ENCODE assay signal across 11 cellular contexts in genomic region chr10:67976292-67977245, GRCh38.
DNase-seq lines count a peak whose midpoint lies in the region; ATAC-seq and TF ChIP-seq lines count a peak whose summit lies in the region.
"Had no signal": no experiment of that assay in that cellular context is flagged by ENCODE, and none has a peak within 500 bp of the region (broad histone marks: within the 10 kb centered on the region; RNA-seq: fewer than 3 reads in every experiment).

No MANE protein-coding gene starts in this region.

- H3K27me3 Mint-ChIP-seq in neural progenitor cell (ENCODE audit: insufficient read depth, low read depth) (no peaks in the 10 kb centered on the region), MCF 10A (ENCODE audit: insufficient read depth, unreplicated experiment) (no peaks in the 10 kb centered on the region)
- H3K27me3 Mint-ChIP-seq: activated naive CD8-positive, alpha-beta T cell treated with anti-CD3 and anti-CD28 coated beads for 36 hours had no signal

- H3K4me1 ChIP-seq in PC-9 (replicated peaks; ENCODE audit: insufficient read depth): peaks cover 20% of the 10 kb centered on the region; the same call in 1 of the 2 replicates
- no peaks in the 10 kb centered on the region for H3K4me1 ChIP-seq in cardiac muscle cell (ENCODE audit: low read depth)
- peaks cover 13% of the 10 kb centered on the region for H3K4me1 ChIP-seq in neural progenitor cell

- H3K4me3 Mint-ChIP-seq in neural progenitor cell: no peak overlapping the region
- H3K4me3 Mint-ChIP-seq in MCF 10A (ENCODE audit: unreplicated experiment): no peak overlapping the region
- H3K4me3 Mint-ChIP-seq: activated naive CD8-positive, alpha-beta T cell treated with anti-CD3 and anti-CD28 coated beads for 36 hours had no signal

- TF ChIP-seq CTCF in PC-9 (conservative IDR thresholded peaks at IDR 0.05) (no peak), cardiac muscle cell (IDR thresholded peaks at IDR 0.05; ENCODE audit: low read depth, low read length) (no peak), neural progenitor cell (IDR thresholded peaks at IDR 0.05) (no peak), MCF 10A (IDR thresholded peaks at IDR 0.05; ENCODE audit: unreplicated experiment) (no peak)

- peaks cover 82% of the 10 kb centered on the region for H3K36me3 ChIP-seq in PC-9 (ENCODE audit: low read depth)
- H3K36me3 ChIP-seq in cardiac muscle cell: peaks cover 28% of the 10 kb centered on the region
- peaks cover 27% of the 10 kb centered on the region for H3K36me3 ChIP-seq in neural progenitor cell

- in situ Hi-C loops in G401 (cut with HindIII; ENCODE audit: low sequenced_read_pairs): no loop called here

- H3K27ac Mint-ChIP-seq in neural progenitor cell (peak overlapping the region; percentile 11), MCF 10A (ENCODE audit: low read depth, unreplicated experiment) (no peak overlapping the region)
- H3K27ac Mint-ChIP-seq: activated naive CD8-positive, alpha-beta T cell treated with anti-CD3 and anti-CD28 coated beads for 36 hours had no signal

- H3K9me2 ChIP-seq in PC-9 (ENCODE audit: insufficient read depth): no peaks in the 10 kb centered on the region

- H4K20me1 ChIP-seq in PC-9 (ENCODE audit: insufficient read depth) (0 out of 2 replicates have a peak, but pooled peaks cover 4% of the 10 kb centered on the region), neural progenitor cell (ENCODE audit: low read depth) (no peaks in the 10 kb centered on the region)

- no peak overlapping the region for H3K9ac ChIP-seq in neural progenitor cell

- H3K79me2 ChIP-seq in PC-9 (ENCODE audit: low read depth) (no peaks in the 10 kb centered on the region; the same call in 1 of the 2 replicates), neural progenitor cell (ENCODE audit: low read depth) (no peaks in the 10 kb centered on the region)

- no TSS peak for BruUV-seq in PC-9 (replicated peaks; lab: Mats Ljungman, UMichigan)
- BruUV-seq in MCF 10A (replicated peaks; lab: Mats Ljungman, UMichigan): no TSS peak

- H3K27me3 ChIP-seq in PC-9 (ENCODE audit: insufficient read depth, low read depth): no peaks in the 10 kb centered on the region
- no peaks in the 10 kb centered on the region for H3K27me3 ChIP-seq in cardiac muscle cell
- H3K27me3 ChIP-seq in neural progenitor cell: no peaks in the 10 kb centered on the region

- H3K4me3 ChIP-seq in PC-9 (no peak overlapping the region), cardiac muscle cell (no peak overlapping the region), neural progenitor cell (no peak overlapping the region)
- H3K4me3 ChIP-seq: skin epidermis had no signal

- no peak overlapping the region for H3K4me2 ChIP-seq in PC-9
- H3K4me2 ChIP-seq in neural progenitor cell: peak overlapping the region; percentile 11

- POLR2A ChIA-PET in PC-9 (lab: Charles Lee; ENCODE audit: unreplicated experiment) (no interaction called here), MCF 10A (lab: Yijun Ruan, JAX) (interaction anchor here (0.8 to 1.1 kb wide), 2 partner anchors 9 to 11 kb away, joined by 3 to 4 read pairs; no protein-coding TSS in a partner anchor)

- DNase-seq in G401 (ENCODE audit: low spot score) (peak; percentile 47), PC-9 (no peak), cardiac muscle cell (ENCODE audit: low read depth in 1 of 2, low spot score in 1 of 2) (peak in 1 of 2 donors; percentile 5), neural progenitor cell (ENCODE audit: low spot score) (peak; percentile 31), NCI-H2081 treated with DMSO at 0.1 percent for 48 hours (lab: John Stamatoyannopoulos, UW) (no peak), dedifferentiated amniotic fluid mesenchymal stem cell (ENCODE audit: extremely low spot score) (no peak), MCF 10A (ENCODE audit: unreplicated experiment) (no peak)
- DNase-seq: activated naive CD8-positive, alpha-beta T cell treated with anti-CD3 and anti-CD28 coated beads for 36 hours; NCI-H1436 had no signal

- peaks cover 44% of the 10 kb centered on the region for H3K36me3 Mint-ChIP-seq in neural progenitor cell
- H3K36me3 Mint-ChIP-seq in MCF 10A (ENCODE audit: insufficient read depth, unreplicated experiment): peaks cover 89% of the 10 kb centered on the region

- H3K9me3 Mint-ChIP-seq in neural progenitor cell: peaks cover 7% of the 10 kb centered on the region
- no peaks in the 10 kb centered on the region for H3K9me3 Mint-ChIP-seq in MCF 10A (ENCODE audit: unreplicated experiment)

- no peaks in the 10 kb centered on the region for H3K4me1 Mint-ChIP-seq in neural progenitor cell
- H3K4me1 Mint-ChIP-seq in MCF 10A (ENCODE audit: insufficient read depth, unreplicated experiment): no peaks in the 10 kb centered on the region

- H3F3A ChIP-seq in PC-9 (ENCODE audit: insufficient read depth, low read depth) (peaks cover 39% of the 10 kb centered on the region; the same call in 1 of the 2 replicates), neural progenitor cell (ENCODE audit: low read depth) (peaks cover 13% of the 10 kb centered on the region)

- 0 out of 2 replicates have a peak overlapping the region, but pooled peaks have one; percentile 4 for H3K27ac ChIP-seq in PC-9
- peak overlapping the region; percentile 10 for H3K27ac ChIP-seq in cardiac muscle cell
- peak overlapping the region; percentile 57 for H3K27ac ChIP-seq in neural progenitor cell
- H3K27ac ChIP-seq: skin epidermis had no signal

- no peak overlapping the region for H2AFZ ChIP-seq in PC-9
- no peak overlapping the region for H2AFZ ChIP-seq in neural progenitor cell (replicated peaks)

- intact Hi-C loops in PC-9 (cut with micrococcal nuclease; ENCODE audit: unreplicated experiment): no loop called here
- intact Hi-C loops in MCF 10A (cut with micrococcal nuclease): no loop called here

- ATAC-seq in SK-N-SH treated with all-trans-retinoic acid at 6 μM for 48 hours: no peak; the same call in 2 of the 3 replicates

- CTCF ChIA-PET in PC-9 (lab: Charles Lee) (no interaction called here), MCF 10A (lab: Yijun Ruan, JAX) (interaction anchor here (0.6 to 1.1 kb wide), 3 partner anchors 122 to 785 kb away, joined by 3 to 4 read pairs (median 3); no protein-coding TSS in a partner anchor)

- H3K9me3 ChIP-seq in PC-9 (ENCODE audit: insufficient read depth, low read depth) (no peaks in the 10 kb centered on the region; the same call in 1 of the 2 replicates), cardiac muscle cell (ENCODE audit: low read depth) (no peaks in the 10 kb centered on the region), neural progenitor cell (ENCODE audit: low read depth) (peaks cover 3% of the 10 kb centered on the region)

TF ChIP-seq in SK-N-SH treated with all-trans-retinoic acid at 6 μM for 48 hours, 23 proteins besides CTCF, POLR2A, EP300 and RAD21 (continues in another document):
- TF ChIP-seq TCF4 (CRISPR knock-in tag; IDR thresholded peaks at IDR 0.05; ENCODE audit: borderline replicate concordance) (no peak), SNAI2 (CRISPR knock-in tag; IDR thresholded peaks at IDR 0.05) (no peak), POU6F1 (CRISPR knock-in tag; IDR thresholded peaks at IDR 0.05; ENCODE audit: borderline replicate concordance, low read depth) (no peak), OSR1 (CRISPR knock-in tag; IDR thresholded peaks at IDR 0.05) (no peak), ISL1 (CRISPR knock-in tag; IDR thresholded peaks at IDR 0.05) (no peak), ZNF565 (CRISPR knock-in tag; conservative IDR thresholded peaks at IDR 0.05; ENCODE audit: low read depth) (no peak), PPARA (CRISPR knock-in tag; IDR thresholded peaks at IDR 0.05; ENCODE audit: borderline replicate concordance) (no peak), TOX (CRISPR knock-in tag; IDR thresholded peaks at IDR 0.05; ENCODE audit: borderline replicate concordance) (no peak), ZFP3 (CRISPR knock-in tag; IDR thresholded peaks at IDR 0.05) (no peak), ZNF8 (CRISPR knock-in tag; IDR thresholded peaks at IDR 0.05) (no peak), RARB (CRISPR knock-in tag; IDR thresholded peaks at IDR 0.05) (no peak), ZFP30 (CRISPR knock-in tag; IDR thresholded peaks at IDR 0.05) (no peak)
- TF ChIP-seq, protein P1, sequence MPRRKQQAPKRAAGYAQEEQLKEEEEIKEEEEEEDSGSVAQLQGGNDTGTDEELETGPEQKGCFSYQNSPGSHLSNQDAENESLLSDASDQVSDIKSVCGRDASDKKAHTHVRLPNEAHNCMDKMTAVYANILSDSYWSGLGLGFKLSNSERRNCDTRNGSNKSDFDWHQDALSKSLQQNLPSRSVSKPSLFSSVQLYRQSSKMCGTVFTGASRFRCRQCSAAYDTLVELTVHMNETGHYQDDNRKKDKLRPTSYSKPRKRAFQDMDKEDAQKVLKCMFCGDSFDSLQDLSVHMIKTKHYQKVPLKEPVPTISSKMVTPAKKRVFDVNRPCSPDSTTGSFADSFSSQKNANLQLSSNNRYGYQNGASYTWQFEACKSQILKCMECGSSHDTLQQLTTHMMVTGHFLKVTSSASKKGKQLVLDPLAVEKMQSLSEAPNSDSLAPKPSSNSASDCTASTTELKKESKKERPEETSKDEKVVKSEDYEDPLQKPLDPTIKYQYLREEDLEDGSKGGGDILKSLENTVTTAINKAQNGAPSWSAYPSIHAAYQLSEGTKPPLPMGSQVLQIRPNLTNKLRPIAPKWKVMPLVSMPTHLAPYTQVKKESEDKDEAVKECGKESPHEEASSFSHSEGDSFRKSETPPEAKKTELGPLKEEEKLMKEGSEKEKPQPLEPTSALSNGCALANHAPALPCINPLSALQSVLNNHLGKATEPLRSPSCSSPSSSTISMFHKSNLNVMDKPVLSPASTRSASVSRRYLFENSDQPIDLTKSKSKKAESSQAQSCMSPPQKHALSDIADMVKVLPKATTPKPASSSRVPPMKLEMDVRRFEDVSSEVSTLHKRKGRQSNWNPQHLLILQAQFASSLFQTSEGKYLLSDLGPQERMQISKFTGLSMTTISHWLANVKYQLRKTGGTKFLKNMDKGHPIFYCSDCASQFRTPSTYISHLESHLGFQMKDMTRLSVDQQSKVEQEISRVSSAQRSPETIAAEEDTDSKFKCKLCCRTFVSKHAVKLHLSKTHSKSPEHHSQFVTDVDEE (CRISPR knock-in tag; IDR thresholded peaks at IDR 0.05): no peak

Comparison
In these comparisons a context has a peak if more than half of its experiments do, and no peak if none do; other contexts are left out.
1. DNase-seq: peak in G401 (single experiment) and neural progenitor cell (single experiment); none in PC-9 (0 of 2), NCI-H2081 treated with DMSO at 0.1 percent for 48 hours (single experiment), dedifferentiated amniotic fluid mesenchymal stem cell (single experiment) and MCF 10A (single experiment).
2. H3K27ac ChIP-seq: peak in every context shown above with its lines; median percentile 57 in neural progenitor cell; 10 in cardiac muscle cell; 4 in PC-9.